ENCODE assay signal across 1 cellular context in genomic region chr7:486216-486743, GRCh38.
TF ChIP-seq lines count a peak whose summit lies in the region.

No MANE protein-coding gene starts in this region.

TF ChIP-seq in K562, 482 proteins besides CTCF, POLR2A, EP300 and RAD21:
- no peak for TF ChIP-seq CHAMP1 (IDR thresholded peaks at IDR 0.05)
- no peak for TF ChIP-seq UBTF (IDR thresholded peaks at IDR 0.05; ENCODE audit: borderline replicate concordance in 1 of 2, low read depth in 2 of 2, low read length in 2 of 2)
- TF ChIP-seq U2AF2 (optimal IDR thresholded peaks at IDR 0.05; ENCODE audit: low read depth, low read length) = no peak
- no peak for TF ChIP-seq NCOA6 (IDR thresholded peaks at IDR 0.05)
- no peak for TF ChIP-seq MGA (IDR thresholded peaks at IDR 0.05)
- peak; percentile 40; the same call in 1 of the 2 replicates for TF ChIP-seq MYNN (IDR thresholded peaks at IDR 0.05)
- no peak for TF ChIP-seq MYNN (CRISPR knock-in tag; IDR thresholded peaks at IDR 0.05)
- TF ChIP-seq GABPA (tag; conservative IDR thresholded peaks at IDR 0.05; ENCODE audit: low read depth) = no peak
- no peak for TF ChIP-seq HCFC1 (IDR thresholded peaks at IDR 0.05; ENCODE audit: low read depth, low read length)
- no peak for TF ChIP-seq MBD1 (CRISPR knock-in tag; IDR thresholded peaks at IDR 0.05)
- peak; percentile 85; the same call in 1 of the 2 replicates for TF ChIP-seq ZBTB43 (CRISPR knock-in tag; IDR thresholded peaks at IDR 0.05)
- no peak for TF ChIP-seq SLC30A9 (CRISPR knock-in tag; IDR thresholded peaks at IDR 0.05)
- TF ChIP-seq CREB3L1 (IDR thresholded peaks at IDR 0.05; ENCODE audit: borderline replicate concordance, low read depth) = no peak
